8 cellular contexts compared by ENCODE assay signal in the genomic region with DNA sequence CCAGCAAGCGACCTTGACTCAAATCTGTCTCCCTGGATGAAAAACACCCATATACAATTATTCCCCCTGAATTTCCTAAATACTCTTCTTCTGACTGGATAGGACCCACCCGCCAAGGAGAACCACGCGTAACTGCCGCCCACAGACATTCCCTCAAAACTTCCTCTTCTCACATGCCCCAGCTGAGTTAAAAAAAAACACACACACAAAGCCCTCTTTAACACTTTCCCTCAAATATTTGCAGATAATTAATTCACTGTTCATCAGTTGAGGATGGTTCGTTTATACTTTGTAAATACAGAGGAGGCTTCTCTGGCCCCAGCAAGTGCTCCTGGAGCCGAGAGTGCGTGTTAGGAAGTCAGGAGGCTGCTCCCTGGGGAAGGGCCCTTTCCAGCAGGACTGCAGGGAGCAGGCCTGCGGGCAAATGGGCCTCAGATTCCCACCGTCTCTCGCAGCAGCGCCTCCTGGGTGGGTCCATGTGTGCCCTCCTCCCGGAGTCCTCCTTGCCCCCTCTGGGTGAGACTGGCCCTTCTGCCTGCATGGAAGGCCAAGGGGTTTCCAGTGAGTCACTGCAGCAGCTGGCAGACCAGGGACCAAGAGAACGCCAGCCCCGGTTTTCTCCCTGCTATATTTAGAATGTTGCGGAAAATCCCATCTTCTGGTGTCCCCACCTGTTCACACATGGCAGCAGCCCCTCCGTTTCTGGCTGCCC.
DNase-seq lines count a peak whose midpoint lies in the region; ATAC-seq lines count a peak whose summit lies in the region.

No MANE protein-coding gene starts in this region.

- no peaks in the 10 kb centered on the region for H3K9me3 Mint-ChIP-seq in activated naive CD4-positive, alpha-beta T cell treated with anti-CD3 and anti-CD28 coated beads, Interleukin-2, amount 50 U/mL, for 24 hours

- no peak for DNase-seq in activated naive CD4-positive, alpha-beta T cell treated with Interleukin-2 at 50 U/mL for 16 hours
- peak; percentile 62 for DNase-seq in SHP77 treated with DMSO at 0.1 percent for 48 hours (lab: John Stamatoyannopoulos, UW)
- DNase-seq in glomerular visceral epithelial cell (ENCODE audit: extremely low spot score): peak; percentile 86
- DNase-seq in smooth muscle cell of the brain vasculature (ENCODE audit: low read depth, low spot score): peak; percentile 78
- DNase-seq in stimulated activated CD4-positive, alpha-beta T cell treated with anti-CD3 and anti-CD28 coated beads, Interleukin-12 subunit alpha, Interleukin-12 subunit beta, amount 100 ng/mL, for 4 hours: no peak

- H3K27ac Mint-ChIP-seq in activated naive CD4-positive, alpha-beta T cell treated with anti-CD3 and anti-CD28 coated beads, Interleukin-2, amount 50 U/mL, for 24 hours: peak overlapping the region; percentile 78

- ATAC-seq in GM21390 (IDR thresholded peaks at IDR 0.05; ENCODE audit: unreplicated experiment) (no peak), GM19452 (IDR thresholded peaks at IDR 0.05; ENCODE audit: unreplicated experiment) (no peak)

- H3K27me3 Mint-ChIP-seq in activated naive CD4-positive, alpha-beta T cell treated with anti-CD3 and anti-CD28 coated beads, Interleukin-2, amount 50 U/mL, for 24 hours: peaks cover 2% of the 10 kb centered on the region

- peaks cover 3% of the 10 kb centered on the region for H3K4me1 Mint-ChIP-seq in activated naive CD4-positive, alpha-beta T cell treated with anti-CD3 and anti-CD28 coated beads, Interleukin-2, amount 50 U/mL, for 24 hours

- H3K4me3 Mint-ChIP-seq in activated naive CD4-positive, alpha-beta T cell treated with anti-CD3 and anti-CD28 coated beads, Interleukin-2, amount 50 U/mL, for 24 hours: no peak overlapping the region

- H3K36me3 Mint-ChIP-seq in activated naive CD4-positive, alpha-beta T cell treated with anti-CD3 and anti-CD28 coated beads, Interleukin-2, amount 50 U/mL, for 24 hours: peaks cover 2% of the 10 kb centered on the region

Comparison
In these comparisons a context has a peak if more than half of its experiments do, and no peak if none do; other contexts are left out.
1. DNase-seq: peak in SHP77 treated with DMSO at 0.1 percent for 48 hours (single experiment), glomerular visceral epithelial cell (single experiment) and smooth muscle cell of the brain vasculature (single experiment); none in activated naive CD4-positive, alpha-beta T cell treated with Interleukin-2 at 50 U/mL for 16 hours (single experiment) and stimulated activated CD4-positive, alpha-beta T cell treated with anti-CD3 and anti-CD28 coated beads, Interleukin-12 subunit alpha, Interleukin-12 subunit beta, amount 100 ng/mL, for 4 hours (single experiment).